In the genomic region with DNA sequence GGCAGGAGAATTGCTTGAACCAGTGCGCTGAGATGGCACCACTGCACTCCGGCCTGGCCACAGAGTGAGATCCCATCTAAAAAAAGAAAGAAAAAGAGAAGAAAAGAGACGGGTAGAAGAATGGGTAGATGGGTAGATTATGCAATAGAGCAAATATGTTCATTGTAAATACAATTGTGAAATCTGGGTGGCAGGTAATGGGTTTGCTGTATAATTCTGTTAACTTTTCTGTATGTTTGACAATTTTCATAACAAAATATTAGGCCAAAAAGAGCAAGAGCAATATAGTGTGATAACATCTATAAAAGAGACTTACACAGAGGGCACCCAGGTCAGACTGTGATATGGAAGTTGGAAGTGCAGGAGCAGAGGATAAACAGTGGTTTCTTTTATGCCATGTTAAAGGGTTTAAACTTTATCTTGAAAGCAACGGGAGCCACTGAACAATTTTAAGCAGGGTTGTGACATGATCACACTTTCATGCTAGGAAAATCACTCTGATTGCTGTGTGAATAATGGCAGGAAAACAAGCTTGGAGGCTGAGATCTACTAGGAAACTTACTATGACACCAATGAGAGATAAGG, we compare ENCODE assay signal across 1 cellular context.
A peak's percentile ranks its signal among the peaks of the same experiment; 100 is the strongest.
TF ChIP-seq lines count a peak whose summit lies in the region.

No MANE protein-coding gene starts in this region.

TF ChIP-seq in HepG2, 621 proteins besides CTCF, POLR2A, EP300 and RAD21 (continues in another document):
- TF ChIP-seq ARHGAP35 (CRISPR knock-in tag; IDR thresholded peaks at IDR 0.05; ENCODE audit: borderline replicate concordance) (no peak), ZNF343 (CRISPR knock-in tag; IDR thresholded peaks at IDR 0.05) (no peak), ZFP36 (IDR thresholded peaks at IDR 0.05; ENCODE audit: borderline replicate concordance, low read depth, low read length, partially characterized antibody) (no peak), PHB2 (IDR thresholded peaks at IDR 0.05; ENCODE audit: partially characterized antibody) (no peak), HOXD1 (CRISPR knock-in tag; IDR thresholded peaks at IDR 0.05) (no peak), NR2F6 (IDR thresholded peaks at IDR 0.05) (peak; percentile 9; the same call in 1 of the 2 replicates), NR2F6 (CRISPR knock-in tag; IDR thresholded peaks at IDR 0.05) (no peak), SOX5 (CRISPR knock-in tag; IDR thresholded peaks at IDR 0.05; ENCODE audit: borderline replicate concordance) (peak; percentile 11; the same call in 1 of the 2 replicates), SALL1 (CRISPR knock-in tag; IDR thresholded peaks at IDR 0.05) (peak; percentile 34; the same call in 1 of the 2 replicates), SOX13 (IDR thresholded peaks at IDR 0.05) (no peak), SOX13 (CRISPR knock-in tag; conservative IDR thresholded peaks at IDR 0.05 in 1 of 2, IDR thresholded peaks at IDR 0.05 in 1 of 2) (peak in 1 of 2 experiments; percentile 50; a peak in 1 of 4 replicates), RELA (CRISPR knock-in tag; IDR thresholded peaks at IDR 0.05) (no peak), HNRNPH1 (optimal IDR thresholded peaks at IDR 0.05; ENCODE audit: low read depth, low read length) (no peak), TOPORS (CRISPR knock-in tag; IDR thresholded peaks at IDR 0.05) (no peak), SOX6 (IDR thresholded peaks at IDR 0.05) (no peak), SOX6 (CRISPR knock-in tag; IDR thresholded peaks at IDR 0.05) (peak; percentile 46; the same call in 1 of the 2 replicates), GATAD2A (CRISPR knock-in tag; IDR thresholded peaks at IDR 0.05) (peak; percentile 57; the same call in 1 of the 2 replicates), MBD4 (IDR thresholded peaks at IDR 0.05; ENCODE audit: borderline replicate concordance, low read length) (no peak), SMAD1 (CRISPR knock-in tag; IDR thresholded peaks at IDR 0.05; ENCODE audit: borderline replicate concordance, low read depth) (no peak), ZSCAN31 (CRISPR knock-in tag; IDR thresholded peaks at IDR 0.05; ENCODE audit: low read depth) (no peak), NFYB (CRISPR knock-in tag; IDR thresholded peaks at IDR 0.05) (no peak), ZNF567 (CRISPR knock-in tag; IDR thresholded peaks at IDR 0.05; ENCODE audit: borderline replicate concordance) (no peak), NBN (conservative IDR thresholded peaks at IDR 0.05) (no peak), ZNF629 (CRISPR knock-in tag; conservative IDR thresholded peaks at IDR 0.05) (peak; percentile 65), MAFG (CRISPR knock-in tag; IDR thresholded peaks at IDR 0.05) (no peak), NCOA1 (CRISPR knock-in tag; IDR thresholded peaks at IDR 0.05) (no peak), ZBTB7A (CRISPR knock-in tag; IDR thresholded peaks at IDR 0.05) (no peak), CHD4 (IDR thresholded peaks at IDR 0.05; ENCODE audit: borderline replicate concordance, low read length) (no peak), KDM1A (CRISPR knock-in tag; IDR thresholded peaks at IDR 0.05) (no peak), HDAC1 (CRISPR knock-in tag; IDR thresholded peaks at IDR 0.05) (no peak), TRIM24 (CRISPR knock-in tag; IDR thresholded peaks at IDR 0.05) (no peak), HNRNPL (IDR thresholded peaks at IDR 0.05; ENCODE audit: low read depth, low read length) (no peak), DPF2 (CRISPR knock-in tag; IDR thresholded peaks at IDR 0.05; ENCODE audit: borderline replicate concordance, low read depth) (no peak), ZNF326 (CRISPR knock-in tag; IDR thresholded peaks at IDR 0.05; ENCODE audit: borderline replicate concordance) (no peak), ZNF121 (CRISPR knock-in tag; IDR thresholded peaks at IDR 0.05) (peak; percentile 84), PPARG (CRISPR knock-in tag; conservative IDR thresholded peaks at IDR 0.05) (peak; percentile 79), HHEX (CRISPR knock-in tag; IDR thresholded peaks at IDR 0.05) (no peak), ZMYM2 (CRISPR knock-in tag; IDR thresholded peaks at IDR 0.05) (0 out of 2 replicates have a peak, but pooled peaks have one; percentile 43), MTF1 (CRISPR knock-in tag; IDR thresholded peaks at IDR 0.05) (no peak), HNF4G (IDR thresholded peaks at IDR 0.05; ENCODE audit: borderline replicate concordance, low read depth, low read length) (no peak), HNF4G (CRISPR knock-in tag; IDR thresholded peaks at IDR 0.05; ENCODE audit: borderline replicate concordance, low read depth) (no peak), TOE1 (CRISPR knock-in tag; IDR thresholded peaks at IDR 0.05) (no peak), ZNF562 (CRISPR knock-in tag; IDR thresholded peaks at IDR 0.05; ENCODE audit: borderline replicate concordance) (no peak), ZNF468 (CRISPR knock-in tag; IDR thresholded peaks at IDR 0.05) (no peak), SRF (IDR thresholded peaks at IDR 0.05; ENCODE audit: low read depth, low read length) (no peak), MATR3 (CRISPR knock-in tag; IDR thresholded peaks at IDR 0.05) (no peak), RXRB (CRISPR knock-in tag; IDR thresholded peaks at IDR 0.05; ENCODE audit: borderline replicate concordance) (peak; percentile 25; the same call in 1 of the 2 replicates), RFX5 (IDR thresholded peaks at IDR 0.05; ENCODE audit: low read depth, low read length) (no peak)
- TF ChIP-seq, protein P1, sequence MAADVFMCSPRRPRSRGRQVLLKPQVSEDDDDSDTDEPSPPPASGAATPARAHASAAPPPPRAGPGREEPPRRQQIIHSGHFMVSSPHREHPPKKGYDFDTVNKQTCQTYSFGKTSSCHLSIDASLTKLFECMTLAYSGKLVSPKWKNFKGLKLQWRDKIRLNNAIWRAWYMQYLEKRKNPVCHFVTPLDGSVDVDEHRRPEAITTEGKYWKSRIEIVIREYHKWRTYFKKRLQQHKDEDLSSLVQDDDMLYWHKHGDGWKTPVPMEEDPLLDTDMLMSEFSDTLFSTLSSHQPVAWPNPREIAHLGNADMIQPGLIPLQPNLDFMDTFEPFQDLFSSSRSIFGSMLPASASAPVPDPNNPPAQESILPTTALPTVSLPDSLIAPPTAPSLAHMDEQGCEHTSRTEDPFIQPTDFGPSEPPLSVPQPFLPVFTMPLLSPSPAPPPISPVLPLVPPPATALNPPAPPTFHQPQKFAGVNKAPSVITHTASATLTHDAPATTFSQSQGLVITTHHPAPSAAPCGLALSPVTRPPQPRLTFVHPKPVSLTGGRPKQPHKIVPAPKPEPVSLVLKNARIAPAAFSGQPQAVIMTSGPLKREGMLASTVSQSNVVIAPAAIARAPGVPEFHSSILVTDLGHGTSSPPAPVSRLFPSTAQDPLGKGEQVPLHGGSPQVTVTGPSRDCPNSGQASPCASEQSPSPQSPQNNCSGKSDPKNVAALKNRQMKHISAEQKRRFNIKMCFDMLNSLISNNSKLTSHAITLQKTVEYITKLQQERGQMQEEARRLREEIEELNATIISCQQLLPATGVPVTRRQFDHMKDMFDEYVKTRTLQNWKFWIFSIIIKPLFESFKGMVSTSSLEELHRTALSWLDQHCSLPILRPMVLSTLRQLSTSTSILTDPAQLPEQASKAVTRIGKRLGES (CRISPR knock-in tag; IDR thresholded peaks at IDR 0.05; ENCODE audit: borderline replicate concordance) = no peak
- TF ChIP-seq, protein P2, sequence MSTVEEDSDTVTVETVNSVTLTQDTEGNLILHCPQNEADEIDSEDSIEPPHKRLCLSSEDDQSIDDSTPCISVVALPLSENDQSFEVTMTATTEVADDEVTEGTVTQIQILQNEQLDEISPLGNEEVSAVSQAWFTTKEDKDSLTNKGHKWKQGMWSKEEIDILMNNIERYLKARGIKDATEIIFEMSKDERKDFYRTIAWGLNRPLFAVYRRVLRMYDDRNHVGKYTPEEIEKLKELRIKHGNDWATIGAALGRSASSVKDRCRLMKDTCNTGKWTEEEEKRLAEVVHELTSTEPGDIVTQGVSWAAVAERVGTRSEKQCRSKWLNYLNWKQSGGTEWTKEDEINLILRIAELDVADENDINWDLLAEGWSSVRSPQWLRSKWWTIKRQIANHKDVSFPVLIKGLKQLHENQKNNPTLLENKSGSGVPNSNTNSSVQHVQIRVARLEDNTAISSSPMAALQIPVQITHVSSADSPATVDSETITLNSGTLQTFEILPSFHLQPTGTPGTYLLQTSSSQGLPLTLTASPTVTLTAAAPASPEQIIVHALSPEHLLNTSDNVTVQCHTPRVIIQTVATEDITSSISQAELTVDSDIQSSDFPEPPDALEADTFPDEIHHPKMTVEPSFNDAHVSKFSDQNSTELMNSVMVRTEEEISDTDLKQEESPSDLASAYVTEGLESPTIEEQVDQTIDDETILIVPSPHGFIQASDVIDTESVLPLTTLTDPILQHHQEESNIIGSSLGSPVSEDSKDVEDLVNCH (CRISPR knock-in tag; IDR thresholded peaks at IDR 0.05) = no peak
- TF ChIP-seq, protein P3, sequence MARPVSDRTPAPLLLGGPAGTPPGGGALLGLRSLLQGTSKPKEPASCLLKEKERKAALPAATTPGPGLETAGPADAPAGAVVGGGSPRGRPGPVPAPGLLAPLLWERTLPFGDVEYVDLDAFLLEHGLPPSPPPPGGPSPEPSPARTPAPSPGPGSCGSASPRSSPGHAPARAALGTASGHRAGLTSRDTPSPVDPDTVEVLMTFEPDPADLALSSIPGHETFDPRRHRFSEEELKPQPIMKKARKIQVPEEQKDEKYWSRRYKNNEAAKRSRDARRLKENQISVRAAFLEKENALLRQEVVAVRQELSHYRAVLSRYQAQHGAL (CRISPR knock-in tag; IDR thresholded peaks at IDR 0.05; ENCODE audit: not compliant biosample characterization) = no peak
- TF ChIP-seq, protein P4, sequence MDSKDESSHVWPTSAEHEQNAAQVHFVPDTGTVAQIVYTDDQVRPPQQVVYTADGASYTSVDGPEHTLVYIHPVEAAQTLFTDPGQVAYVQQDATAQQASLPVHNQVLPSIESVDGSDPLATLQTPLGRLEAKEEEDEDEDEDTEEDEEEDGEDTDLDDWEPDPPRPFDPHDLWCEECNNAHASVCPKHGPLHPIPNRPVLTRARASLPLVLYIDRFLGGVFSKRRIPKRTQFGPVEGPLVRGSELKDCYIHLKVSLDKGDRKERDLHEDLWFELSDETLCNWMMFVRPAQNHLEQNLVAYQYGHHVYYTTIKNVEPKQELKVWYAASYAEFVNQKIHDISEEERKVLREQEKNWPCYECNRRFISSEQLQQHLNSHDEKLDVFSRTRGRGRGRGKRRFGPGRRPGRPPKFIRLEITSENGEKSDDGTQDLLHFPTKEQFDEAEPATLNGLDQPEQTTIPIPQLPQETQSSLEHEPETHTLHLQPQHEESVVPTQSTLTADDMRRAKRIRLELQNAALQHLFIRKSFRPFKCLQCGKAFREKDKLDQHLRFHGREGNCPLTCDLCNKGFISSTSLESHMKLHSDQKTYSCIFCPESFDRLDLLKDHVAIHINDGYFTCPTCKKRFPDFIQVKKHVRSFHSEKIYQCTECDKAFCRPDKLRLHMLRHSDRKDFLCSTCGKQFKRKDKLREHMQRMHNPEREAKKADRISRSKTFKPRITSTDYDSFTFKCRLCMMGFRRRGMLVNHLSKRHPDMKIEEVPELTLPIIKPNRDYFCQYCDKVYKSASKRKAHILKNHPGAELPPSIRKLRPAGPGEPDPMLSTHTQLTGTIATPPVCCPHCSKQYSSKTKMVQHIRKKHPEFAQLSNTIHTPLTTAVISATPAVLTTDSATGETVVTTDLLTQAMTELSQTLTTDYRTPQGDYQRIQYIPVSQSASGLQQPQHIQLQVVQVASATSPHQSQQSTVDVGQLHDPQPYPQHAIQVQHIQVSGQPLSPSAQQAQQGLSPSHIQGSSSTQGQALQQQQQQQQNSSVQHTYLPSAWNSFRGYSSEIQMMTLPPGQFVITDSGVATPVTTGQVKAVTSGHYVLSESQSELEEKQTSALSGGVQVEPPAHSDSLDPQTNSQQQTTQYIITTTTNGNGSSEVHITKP (CRISPR knock-in tag; IDR thresholded peaks at IDR 0.05; ENCODE audit: low read depth) = no peak
- TF ChIP-seq, protein P5, sequence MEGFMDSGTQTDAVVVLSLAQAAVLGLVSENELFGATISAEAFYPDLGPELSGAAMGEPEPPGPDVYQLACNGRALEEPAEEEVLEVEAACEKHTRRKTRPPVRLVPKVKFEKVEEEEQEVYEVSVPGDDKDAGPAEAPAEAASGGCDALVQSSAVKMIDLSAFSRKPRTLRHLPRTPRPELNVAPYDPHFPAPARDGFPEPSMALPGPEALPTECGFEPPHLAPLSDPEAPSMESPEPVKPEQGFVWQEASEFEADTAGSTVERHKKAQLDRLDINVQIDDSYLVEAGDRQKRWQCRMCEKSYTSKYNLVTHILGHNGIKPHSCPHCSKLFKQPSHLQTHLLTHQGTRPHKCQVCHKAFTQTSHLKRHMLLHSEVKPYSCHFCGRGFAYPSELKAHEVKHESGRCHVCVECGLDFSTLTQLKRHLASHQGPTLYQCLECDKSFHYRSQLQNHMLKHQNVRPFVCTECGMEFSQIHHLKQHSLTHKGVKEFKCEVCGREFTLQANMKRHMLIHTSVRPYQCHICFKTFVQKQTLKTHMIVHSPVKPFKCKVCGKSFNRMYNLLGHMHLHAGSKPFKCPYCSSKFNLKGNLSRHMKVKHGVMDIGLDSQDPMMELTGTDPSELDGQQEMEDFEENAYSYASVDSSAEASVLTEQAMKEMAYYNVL (CRISPR knock-in tag; IDR thresholded peaks at IDR 0.05; ENCODE audit: borderline replicate concordance) = peak; percentile 77; the same call in 1 of the 2 replicates
- TF ChIP-seq, protein P6, sequence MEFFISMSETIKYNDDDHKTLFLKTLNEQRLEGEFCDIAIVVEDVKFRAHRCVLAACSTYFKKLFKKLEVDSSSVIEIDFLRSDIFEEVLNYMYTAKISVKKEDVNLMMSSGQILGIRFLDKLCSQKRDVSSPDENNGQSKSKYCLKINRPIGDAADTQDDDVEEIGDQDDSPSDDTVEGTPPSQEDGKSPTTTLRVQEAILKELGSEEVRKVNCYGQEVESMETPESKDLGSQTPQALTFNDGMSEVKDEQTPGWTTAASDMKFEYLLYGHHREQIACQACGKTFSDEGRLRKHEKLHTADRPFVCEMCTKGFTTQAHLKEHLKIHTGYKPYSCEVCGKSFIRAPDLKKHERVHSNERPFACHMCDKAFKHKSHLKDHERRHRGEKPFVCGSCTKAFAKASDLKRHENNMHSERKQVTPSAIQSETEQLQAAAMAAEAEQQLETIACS (CRISPR knock-in tag; IDR thresholded peaks at IDR 0.05) = no peak
- TF ChIP-seq, protein P7, sequence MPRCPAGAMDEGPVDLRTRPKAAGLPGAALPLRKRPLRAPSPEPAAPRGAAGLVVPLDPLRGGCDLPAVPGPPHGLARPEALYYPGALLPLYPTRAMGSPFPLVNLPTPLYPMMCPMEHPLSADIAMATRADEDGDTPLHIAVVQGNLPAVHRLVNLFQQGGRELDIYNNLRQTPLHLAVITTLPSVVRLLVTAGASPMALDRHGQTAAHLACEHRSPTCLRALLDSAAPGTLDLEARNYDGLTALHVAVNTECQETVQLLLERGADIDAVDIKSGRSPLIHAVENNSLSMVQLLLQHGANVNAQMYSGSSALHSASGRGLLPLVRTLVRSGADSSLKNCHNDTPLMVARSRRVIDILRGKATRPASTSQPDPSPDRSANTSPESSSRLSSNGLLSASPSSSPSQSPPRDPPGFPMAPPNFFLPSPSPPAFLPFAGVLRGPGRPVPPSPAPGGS (CRISPR knock-in tag; IDR thresholded peaks at IDR 0.05) = no peak
- TF ChIP-seq, protein P8, sequence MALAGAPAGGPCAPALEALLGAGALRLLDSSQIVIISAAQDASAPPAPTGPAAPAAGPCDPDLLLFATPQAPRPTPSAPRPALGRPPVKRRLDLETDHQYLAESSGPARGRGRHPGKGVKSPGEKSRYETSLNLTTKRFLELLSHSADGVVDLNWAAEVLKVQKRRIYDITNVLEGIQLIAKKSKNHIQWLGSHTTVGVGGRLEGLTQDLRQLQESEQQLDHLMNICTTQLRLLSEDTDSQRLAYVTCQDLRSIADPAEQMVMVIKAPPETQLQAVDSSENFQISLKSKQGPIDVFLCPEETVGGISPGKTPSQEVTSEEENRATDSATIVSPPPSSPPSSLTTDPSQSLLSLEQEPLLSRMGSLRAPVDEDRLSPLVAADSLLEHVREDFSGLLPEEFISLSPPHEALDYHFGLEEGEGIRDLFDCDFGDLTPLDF (CRISPR knock-in tag; IDR thresholded peaks at IDR 0.05) = no peak
